In the genomic region with DNA sequence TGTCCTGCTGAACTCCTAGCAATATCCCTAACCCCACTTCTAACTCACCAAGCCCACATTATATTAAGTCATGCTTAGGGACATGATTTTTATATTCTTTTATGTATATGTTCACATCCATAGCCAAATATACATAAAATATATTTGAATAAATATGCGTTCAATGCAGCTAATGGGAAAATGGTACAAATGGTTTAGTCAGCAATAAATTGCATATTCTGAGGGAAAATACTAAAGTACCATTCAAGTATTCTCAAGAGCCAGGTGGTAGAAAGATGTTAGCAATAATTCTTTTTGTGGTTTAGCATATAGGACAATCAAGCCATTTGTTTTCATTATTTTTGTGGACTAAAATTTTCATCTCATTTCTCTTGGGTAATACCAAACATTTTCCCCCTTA, we compare ENCODE assay signal across 8 cellular contexts.
"Had no signal": no experiment of that assay in that cellular context is flagged by ENCODE, and none has a peak within 500 bp of the region (broad histone marks: within the 10 kb centered on the region; RNA-seq: fewer than 3 reads in every experiment).

No MANE protein-coding gene starts in this region.

- DNase-seq: GDM1, GF-D8 had no signal

- H3K4me3 ChIP-seq: GM12878 had no signal

- ATAC-seq: GM12878 had no signal

- FAIRE-seq: G401.6, GM12878, GM12891, GM12892, GM18507, GM19239 had no signal
